1 cellular context compared by ENCODE assay signal in genomic region chrX:47193475-47194241, GRCh38.
A peak's percentile ranks its signal among the peaks of the same experiment; 100 is the strongest.
TF ChIP-seq lines count a peak whose summit lies in the region.

Gene UBA1 (plus strand): TSS chrX:47193829. CDS start chrX:47198803, 4,974 bp downstream.

TF ChIP-seq in H1, 55 proteins besides CTCF, POLR2A, EP300 and RAD21:
- TF ChIP-seq TBP (IDR thresholded peaks at IDR 0.05; ENCODE audit: low read depth, low read length), result peak; percentile 83
- TF ChIP-seq TEAD4 (IDR thresholded peaks at IDR 0.05; ENCODE audit: low read depth, low read length), result peak; percentile 51
- no peak for TF ChIP-seq EGR1 (IDR thresholded peaks at IDR 0.05; ENCODE audit: borderline replicate concordance, low read depth, low read length)
- TF ChIP-seq MAX (IDR thresholded peaks at IDR 0.05), result 0 out of 2 replicates have a peak, but pooled peaks have one; percentile 29
- TF ChIP-seq CBX8 (IDR thresholded peaks at IDR 0.05; ENCODE audit: borderline replicate concordance, low read depth, low read length), result no peak
- no peak for TF ChIP-seq KDM5A (IDR thresholded peaks at IDR 0.05; ENCODE audit: low read length)
- TF ChIP-seq GTF2F1 (IDR thresholded peaks at IDR 0.05; ENCODE audit: borderline replicate concordance, low read depth, low read length), result no peak
- peak; percentile 56 for TF ChIP-seq TAF7 (optimal IDR thresholded peaks at IDR 0.05; ENCODE audit: borderline replicate concordance, low read depth, low read length)
- TF ChIP-seq YY1 (IDR thresholded peaks at IDR 0.05; ENCODE audit: low read depth, low read length), result peak; percentile 91
- no peak for TF ChIP-seq RNF2 (IDR thresholded peaks at IDR 0.05; ENCODE audit: borderline replicate concordance, low read depth, low read length, missing control alignments, poor library complexity, severe bottlenecking)
- TF ChIP-seq RXRA (IDR thresholded peaks at IDR 0.05; ENCODE audit: insufficient read depth, low read depth, low read length), result no peak
- no peak for TF ChIP-seq SUZ12 (IDR thresholded peaks at IDR 0.05; ENCODE audit: low read length)
- peak; percentile 85 for TF ChIP-seq POLR2AphosphoS5 (IDR thresholded peaks at IDR 0.05; ENCODE audit: low read depth, low read length)
- TF ChIP-seq CREB1 (IDR thresholded peaks at IDR 0.05), result peak; percentile 61; the same call in 1 of the 2 replicates
- 0 out of 2 replicates have a peak, but pooled peaks have one; percentile 6 for TF ChIP-seq JUND (IDR thresholded peaks at IDR 0.05; ENCODE audit: low read length)
- TF ChIP-seq NANOG (IDR thresholded peaks at IDR 0.05; ENCODE audit: insufficient read depth, low read depth, low read length, poor library complexity, severe bottlenecking), result no peak
- TF ChIP-seq SP1 (IDR thresholded peaks at IDR 0.05; ENCODE audit: low read depth, low read length), result no peak
- TF ChIP-seq SIN3A (conservative IDR thresholded peaks at IDR 0.05 in 1 of 2, IDR thresholded peaks at IDR 0.05 in 1 of 2; ENCODE audit: low read depth in 1 of 2, low read length in 2 of 2), result peak in 1 of 2 experiments; percentile 70; a peak in 2 of 4 replicates
- no peak for TF ChIP-seq CBX5 (IDR thresholded peaks at IDR 0.05; ENCODE audit: low read depth, low read length)
- TF ChIP-seq HDAC6 (IDR thresholded peaks at IDR 0.05; ENCODE audit: low read depth, low read length), result no peak
- TF ChIP-seq KDM1A (IDR thresholded peaks at IDR 0.05; ENCODE audit: borderline replicate concordance, low read length), result peak; percentile 34; the same call in 1 of the 2 replicates
- TF ChIP-seq PHF8 (conservative IDR thresholded peaks at IDR 0.05; ENCODE audit: low read depth, low read length), result peak; percentile 88
- peak; percentile 83 for TF ChIP-seq TAF1 (IDR thresholded peaks at IDR 0.05; ENCODE audit: low read depth, low read length)
- TF ChIP-seq SRF (IDR thresholded peaks at IDR 0.05; ENCODE audit: low read depth, low read length), result no peak
- TF ChIP-seq, protein P1, sequence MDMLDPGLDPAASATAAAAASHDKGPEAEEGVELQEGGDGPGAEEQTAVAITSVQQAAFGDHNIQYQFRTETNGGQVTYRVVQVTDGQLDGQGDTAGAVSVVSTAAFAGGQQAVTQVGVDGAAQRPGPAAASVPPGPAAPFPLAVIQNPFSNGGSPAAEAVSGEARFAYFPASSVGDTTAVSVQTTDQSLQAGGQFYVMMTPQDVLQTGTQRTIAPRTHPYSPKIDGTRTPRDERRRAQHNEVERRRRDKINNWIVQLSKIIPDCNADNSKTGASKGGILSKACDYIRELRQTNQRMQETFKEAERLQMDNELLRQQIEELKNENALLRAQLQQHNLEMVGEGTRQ (IDR thresholded peaks at IDR 0.05; ENCODE audit: low read length), result no peak
